Comparison of ENCODE assay signal across 26 cellular contexts in genomic region chr7:134859783-134860182, GRCh38.
"Had no signal": no experiment of that assay in that cellular context is flagged by ENCODE, and none has a peak within 500 bp of the region (broad histone marks: within the 10 kb centered on the region; RNA-seq: fewer than 3 reads in every experiment).

No MANE protein-coding gene starts in this region.

- H3K27ac ChIP-seq: left ventricle myocardium inferior, ovary, prostate gland, testis, tibial nerve, vagina had no signal

- H3K9me3 Mint-ChIP-seq: immature natural killer cell; mesothelial cell of epicardium; natural killer cell treated with Interleukin-12 subunit alpha and Interleukin-12 subunit beta and Interleukin-15 and Interleukin-18, amount 100 ng/mL, for 72 hours; stimulated activated naive B cell treated with anti-CD40 and anti-IgM and Interleukin-4, amounts not matched to agents 10 μg/mL and 1 μg/mL and 100 μg/mL, for 72 hours; type B pancreatic cell had no signal

- H3K27ac Mint-ChIP-seq: immature natural killer cell; mesothelial cell of epicardium; naive B cell; natural killer cell treated with Interleukin-12 subunit alpha and Interleukin-12 subunit beta and Interleukin-15 and Interleukin-18, amount 100 ng/mL, for 72 hours; stimulated activated naive B cell treated with anti-CD40 and anti-IgM and Interleukin-4, amounts not matched to agents 10 μg/mL and 1 μg/mL and 100 μg/mL, for 72 hours; type B pancreatic cell had no signal

- DNase-seq: hippocampal formation; immature natural killer cell; kidney; left colon; left ventricle myocardium inferior; mesendoderm; naive B cell; ovary; retina; right cardiac atrium; sigmoid colon; small intestine; stimulated activated CD4-positive, alpha-beta T cell treated with anti-CD3 and anti-CD28 coated beads, Interleukin-2, amount 100 ng/mL, for 24 hours; stimulated activated CD4-positive, alpha-beta T cell treated with anti-CD3 and anti-CD28 coated beads, Interleukin-4, amount 100 ng/mL, for 1 hour; stimulated activated naive B cell treated with anti-CD40 and anti-IgM and Interleukin-4, amounts not matched to agents 10 μg/mL and 1 μg/mL and 100 μg/mL, for 72 hours; stimulated activated naive CD8-positive, alpha-beta T cell treated with anti-CD3 and anti-CD28 coated beads, Interleukin-15, Interleukin-2, amounts not matched to agents 100 U/mL and 50 U/mL, for 24 hours; stomach; testis had no signal

- H3K36me3 Mint-ChIP-seq: immature natural killer cell; mesothelial cell of epicardium; naive B cell; natural killer cell treated with Interleukin-12 subunit alpha and Interleukin-12 subunit beta and Interleukin-15 and Interleukin-18, amount 100 ng/mL, for 72 hours had no signal

- H3K9me3 ChIP-seq: left ventricle myocardium inferior, ovary, prostate gland, sigmoid colon, stomach, testis, tibial nerve, vagina had no signal

- FAIRE-seq: islet of Langerhans, kidney, small intestine had no signal

- H3K36me3 ChIP-seq: left ventricle myocardium inferior, ovary, prostate gland, stomach, tibial nerve, vagina had no signal

- H3K4me3 ChIP-seq: left ventricle myocardium inferior, lung, ovary, prostate gland, sigmoid colon, stomach, testis, tibial nerve, vagina had no signal

- H3K27me3 ChIP-seq: ovary, sigmoid colon, stomach, testis, tibial nerve, vagina had no signal

- H3K27me3 Mint-ChIP-seq: stimulated activated naive B cell treated with anti-CD40 and anti-IgM and Interleukin-4, amounts not matched to agents 10 μg/mL and 1 μg/mL and 100 μg/mL, for 72 hours; type B pancreatic cell had no signal

- ATAC-seq: left colon; natural killer cell treated with Interleukin-12 subunit alpha and Interleukin-12 subunit beta and Interleukin-15 and Interleukin-18, amount 100 ng/mL, for 72 hours; right cardiac atrium; stimulated activated naive B cell treated with anti-CD40 and anti-IgM and Interleukin-4, amounts not matched to agents 10 μg/mL and 1 μg/mL and 100 μg/mL, for 72 hours; stimulated activated naive CD8-positive, alpha-beta T cell treated with anti-CD3 and anti-CD28 coated beads, Interleukin-15, Interleukin-2, amounts not matched to agents 100 U/mL and 50 U/mL, for 24 hours had no signal

- H3K4me3 Mint-ChIP-seq: immature natural killer cell; mesothelial cell of epicardium; naive B cell; natural killer cell treated with Interleukin-12 subunit alpha and Interleukin-12 subunit beta and Interleukin-15 and Interleukin-18, amount 100 ng/mL, for 72 hours; stimulated activated naive B cell treated with anti-CD40 and anti-IgM and Interleukin-4, amounts not matched to agents 10 μg/mL and 1 μg/mL and 100 μg/mL, for 72 hours; type B pancreatic cell had no signal
